In genomic region chr17:73691321-73691766, GRCh38 we compare ENCODE assay signal across 23 cellular contexts. TPM values are rescaled to one million over a fixed set of nuclear protein-coding genes. Genes with fewer than 3 reads are reported as not detected.
DNase-seq lines count a peak whose midpoint lies in the region; ATAC-seq, FAIRE-seq and TF ChIP-seq lines count a peak whose summit lies in the region.
"Had no signal": no experiment of that assay in that cellular context is flagged by ENCODE, and none has a peak within 500 bp of the region (broad histone marks: within the 10 kb centered on the region; RNA-seq: fewer than 3 reads in every experiment).

No MANE protein-coding gene starts in this region.

- no peak overlapping the region for H3K4me2 ChIP-seq in HepG2 (ENCODE audit: low read depth, low read length)
- H3K4me2 ChIP-seq in H1 (ENCODE audit: insufficient read depth in 1 of 2, low read depth in 2 of 2, low read length in 2 of 2): no peak overlapping the region

- peak overlapping the region; percentile 40; the same call in 1 of the 2 replicates for H2BK20ac ChIP-seq in H1 (ENCODE audit: low read length)

- H3K14ac ChIP-seq in H1 (ENCODE audit: insufficient read length): no peak overlapping the region

- no peak overlapping the region for H3K27ac ChIP-seq in HepG2 (ENCODE audit: extremely low read length, insufficient read depth, low read length)
- H3K27ac ChIP-seq in right lobe of liver: no peak overlapping the region
- no peak overlapping the region for H3K27ac ChIP-seq in H1 (ENCODE audit: low read depth, low read length)
- H3K27ac ChIP-seq in vagina: no peak overlapping the region
- H3K27ac ChIP-seq: HL-60, SJSA1 had no signal

- H3K79me2 ChIP-seq in HepG2 (ENCODE audit: insufficient read depth, low read length) (no peaks in the 10 kb centered on the region), H1 (ENCODE audit: control insufficient read depth in 1 of 2, insufficient read depth in 2 of 2, low read length in 2 of 2) (no peaks in the 10 kb centered on the region)

- H4K8ac ChIP-seq in H1 (ENCODE audit: extremely low read depth, insufficient read depth, low read length): peak overlapping the region; percentile 11; the same call in 1 of the 2 replicates

- H3K79me1 ChIP-seq in H1 (ENCODE audit: low read depth, low read length): no peaks in the 10 kb centered on the region

- H3K27me3 ChIP-seq in HepG2 (ENCODE audit: control insufficient read depth in 1 of 2, insufficient read depth in 2 of 2, low read length in 2 of 2): peaks cover 0 to 5% of the 10 kb centered on the region in 2 experiments; a peak in 1 of 5 replicates
- no peaks in the 10 kb centered on the region for H3K27me3 ChIP-seq in right lobe of liver
- H3K27me3 ChIP-seq in H1 (replicated peaks in 1 of 4; ENCODE audit: control insufficient read depth in 3 of 4, extremely low read depth in 1 of 4, insufficient read depth in 3 of 4, low read length in 3 of 4): no peaks in the 10 kb centered on the region; a peak in 1 of 7 replicates
- no peaks in the 10 kb centered on the region for H3K27me3 ChIP-seq in vagina
- H3K27me3 ChIP-seq: BE2C, MG63 had no signal

- H3K23ac ChIP-seq in H1 (ENCODE audit: insufficient read length): no peak overlapping the region

- FAIRE-seq in HepG2 (lab: Jason Lieb, UNC) (no peak), H1 (lab: Jason Lieb, UNC) (no peak)
- FAIRE-seq: A204.1, GM12891 had no signal

- no peaks in the 10 kb centered on the region for H3K9me3 ChIP-seq in HepG2 (ENCODE audit: low read length)
- H3K9me3 ChIP-seq in right lobe of liver: no peaks in the 10 kb centered on the region
- H3K9me3 ChIP-seq in H1 (ENCODE audit: insufficient read depth in 2 of 2, low read depth in 1 of 2, low read length in 1 of 2): 0 out of 4 replicates have a peak, but pooled peaks cover 0 to 5% of the 10 kb centered on the region in 2 experiments
- H3K9me3 ChIP-seq in vagina: no peaks in the 10 kb centered on the region
- H3K9me3 ChIP-seq: BE2C, MG63 had no signal

- no peaks in the 10 kb centered on the region for H4K20me1 ChIP-seq in HepG2 (ENCODE audit: insufficient read depth, low read length)
- H4K20me1 ChIP-seq in H1 (replicated peaks in 1 of 2; ENCODE audit: control insufficient read depth in 1 of 2, insufficient read depth in 2 of 2, low read length in 2 of 2): no peaks in the 10 kb centered on the region

- H2AFZ ChIP-seq in HepG2 (ENCODE audit: low read length): no peak overlapping the region
- no peak overlapping the region for H2AFZ ChIP-seq in H1 (ENCODE audit: low read length)

- H3K23me2 ChIP-seq in H1 (ENCODE audit: low read depth, low read length): peaks cover 2% of the 10 kb centered on the region; the same call in 1 of the 2 replicates

- TF ChIP-seq EP300 in HepG2 (IDR thresholded peaks at IDR 0.05; ENCODE audit: low read depth in 2 of 2, low read length in 2 of 2): no peak
- no peak for TF ChIP-seq EP300 in HepG2 (CRISPR knock-in tag; IDR thresholded peaks at IDR 0.05; ENCODE audit: borderline replicate concordance)
- no peak for TF ChIP-seq EP300 in H1 (IDR thresholded peaks at IDR 0.05; ENCODE audit: borderline replicate concordance in 1 of 2, low read depth in 2 of 2, low read length in 2 of 2)

- no peak overlapping the region for H2BK120ac ChIP-seq in H1 (replicated peaks; ENCODE audit: low read depth, low read length)

- peaks cover 17% of the 10 kb centered on the region for H3K4me1 ChIP-seq in HepG2 (ENCODE audit: insufficient read depth, low read length)
- H3K4me1 ChIP-seq in right lobe of liver: no peaks in the 10 kb centered on the region
- H3K4me1 ChIP-seq in H1 (replicated peaks in 1 of 4; ENCODE audit: control insufficient read depth in 3 of 4, insufficient read depth in 4 of 4, low read length in 3 of 4): peaks cover 0 to 14% (median 8%) of the 10 kb centered on the region in 4 experiments; a peak in 4 of 7 replicates
- no peaks in the 10 kb centered on the region for H3K4me1 ChIP-seq in vagina
- H3K4me1 ChIP-seq: SJSA1 had no signal

- no peak overlapping the region for H2AK5ac ChIP-seq in H1 (ENCODE audit: low read depth, low read length)

- POLR2A ChIA-PET in HepG2 (lab: Yijun Ruan, JAX): no interaction called here
- POLR2A ChIA-PET in H1 (lab: Charles Lee; ENCODE audit: partially characterized antibody): interaction anchor here (1.2 kb wide), 1 partner anchor 513 kb away, joined by 4 read pairs; no protein-coding TSS in a partner anchor

- H3K27ac Mint-ChIP-seq in mesothelial cell of epicardium: peak overlapping the region; percentile 40
- H3K27ac Mint-ChIP-seq in activated T-helper 2 cell treated with anti-CD3 and anti-CD28 coated beads, Interferon-gamma antibody, Interleukin-2, Interleukin-4, amounts not matched to agents 10 μg/mL and 5 μg/mL and 100 μg/mL, durations not matched to agents 14 hours and 24 hours and 36 hours: no peak overlapping the region
- H3K27ac Mint-ChIP-seq: CD4-positive, alpha-beta memory T cell had no signal

- H3K56ac ChIP-seq in H1 (replicated peaks; ENCODE audit: insufficient read length, low read depth, low read length): no peak overlapping the region

- peaks cover 5% of the 10 kb centered on the region for H3K9me3 Mint-ChIP-seq in mesothelial cell of epicardium
- H3K9me3 Mint-ChIP-seq in activated T-helper 2 cell treated with anti-CD3 and anti-CD28 coated beads, Interferon-gamma antibody, Interleukin-2, Interleukin-4, amounts not matched to agents 10 μg/mL and 5 μg/mL and 100 μg/mL, durations not matched to agents 14 hours and 24 hours and 36 hours: peaks cover 7% of the 10 kb centered on the region

- no peak for TF ChIP-seq POLR2A in HepG2 (IDR thresholded peaks at IDR 0.05; ENCODE audit: insufficient read depth in 1 of 2, low read depth in 2 of 2, low read length in 2 of 2)
- TF ChIP-seq POLR2A in right lobe of liver (IDR thresholded peaks at IDR 0.05): no peak
- no peak for TF ChIP-seq POLR2A in H1 (IDR thresholded peaks at IDR 0.05; ENCODE audit: control extremely low read depth in 1 of 2, low read depth in 2 of 2, low read length in 2 of 2)
- TF ChIP-seq POLR2A in vagina (IDR thresholded peaks at IDR 0.05): no peak

- 30% methylated on average over 10 of the region's 10 CpGs for WGBS in HepG2 (ENCODE audit: low lambda C conversion rate)
- WGBS in right lobe of liver (ENCODE audit: insufficient coverage, low coverage, low lambda C conversion rate, missing lambda C conversion rate): 49% methylated on average over 8 of the region's 10 CpGs
- 67% methylated on average over 10 of the region's 10 CpGs; no CpG with 5 or more reads in 1 of the 2 experiments for WGBS in H1 (ENCODE audit: extremely low coverage in 1 of 2, insufficient coverage in 1 of 2, insufficient read length in 1 of 2, insufficient replicate concordance in 2 of 2, low coverage in 1 of 2, low lambda C conversion rate in 2 of 2, missing lambda C conversion rate in 1 of 2), 2 experiments

- no peak overlapping the region for H3K4me3 Mint-ChIP-seq in mesothelial cell of epicardium
- no peak overlapping the region for H3K4me3 Mint-ChIP-seq in activated T-helper 2 cell treated with anti-CD3 and anti-CD28 coated beads, Interferon-gamma antibody, Interleukin-2, Interleukin-4, amounts not matched to agents 10 μg/mL and 5 μg/mL and 100 μg/mL, durations not matched to agents 14 hours and 24 hours and 36 hours (ENCODE audit: low read depth)
- H3K4me3 Mint-ChIP-seq: CD4-positive, alpha-beta memory T cell had no signal

- H3K27me3 Mint-ChIP-seq in mesothelial cell of epicardium (ENCODE audit: low read depth): peaks cover 2% of the 10 kb centered on the region
- peaks cover 3% of the 10 kb centered on the region for H3K27me3 Mint-ChIP-seq in activated T-helper 2 cell treated with anti-CD3 and anti-CD28 coated beads, Interferon-gamma antibody, Interleukin-2, Interleukin-4, amounts not matched to agents 10 μg/mL and 5 μg/mL and 100 μg/mL, durations not matched to agents 14 hours and 24 hours and 36 hours (ENCODE audit: low read depth)

- peaks cover 18% of the 10 kb centered on the region for H3K4me1 Mint-ChIP-seq in mesothelial cell of epicardium
- peaks cover 1% of the 10 kb centered on the region for H3K4me1 Mint-ChIP-seq in activated T-helper 2 cell treated with anti-CD3 and anti-CD28 coated beads, Interferon-gamma antibody, Interleukin-2, Interleukin-4, amounts not matched to agents 10 μg/mL and 5 μg/mL and 100 μg/mL, durations not matched to agents 14 hours and 24 hours and 36 hours (ENCODE audit: low read depth)
- H3K4me1 Mint-ChIP-seq: CD4-positive, alpha-beta memory T cell had no signal

- ATAC-seq in HepG2: no peak
- no peak for ATAC-seq in right lobe of liver
- ATAC-seq: Panc1 had no signal

- no TSS peak for BruUV-seq in HepG2 (replicated peaks; lab: Mats Ljungman, UMichigan)

- H4K91ac ChIP-seq in H1 (replicated peaks; ENCODE audit: insufficient read length, low read length): no peak overlapping the region

- TF ChIP-seq RAD21 in HepG2 (CRISPR knock-in tag; IDR thresholded peaks at IDR 0.05) (no peak), H1 (IDR thresholded peaks at IDR 0.05 in 1 of 2, conservative IDR thresholded peaks at IDR 0.05 in 1 of 2; ENCODE audit: low read depth in 2 of 2, low read length in 2 of 2) (no peak)

- no peak overlapping the region for H3K4ac ChIP-seq in H1 (replicated peaks; ENCODE audit: insufficient read length, low read depth, low read length)

- H3K36me3 ChIP-seq in HepG2 (replicated peaks in 1 of 2; ENCODE audit: control insufficient read depth in 1 of 2, insufficient read depth in 2 of 2, low read length in 2 of 2): no peaks in the 10 kb centered on the region
- H3K36me3 ChIP-seq in right lobe of liver: no peaks in the 10 kb centered on the region
- no peaks in the 10 kb centered on the region; a peak in 1 of 8 replicates for H3K36me3 ChIP-seq in H1 (ENCODE audit: control insufficient read depth in 2 of 4, insufficient read depth in 4 of 4, low read length in 3 of 4)
- no peaks in the 10 kb centered on the region for H3K36me3 ChIP-seq in vagina
- H3K36me3 ChIP-seq: BE2C, MG63, SJSA1 had no signal

- CTCF ChIA-PET in HepG2 (lab: Yijun Ruan, JAX; ENCODE audit: low intra/inter-chr PET ratio, low total read pairs) (no interaction called here), H1 (lab: Charles Lee; ENCODE audit: partially characterized antibody) (interaction anchor here (1.0 to 4.4 kb wide), 8 partner anchors 11 to 260 kb away, joined by 3 to 33 read pairs (median 6); no protein-coding TSS in a partner anchor)

- peak overlapping the region; percentile 56; the same call in 1 of the 2 replicates for H2BK12ac ChIP-seq in H1 (ENCODE audit: low read depth, low read length)

- no peak overlapping the region for H3K9ac ChIP-seq in HepG2 (ENCODE audit: insufficient read depth, low read depth, low read length)
- H3K9ac ChIP-seq in H1 (replicated peaks in 1 of 4; ENCODE audit: extremely low read depth in 1 of 4, low read depth in 3 of 4, low read length in 3 of 4): no peak overlapping the region

- no peaks in the 10 kb centered on the region for H3K36me3 Mint-ChIP-seq in mesothelial cell of epicardium
- H3K36me3 Mint-ChIP-seq in activated T-helper 2 cell treated with anti-CD3 and anti-CD28 coated beads, Interferon-gamma antibody, Interleukin-2, Interleukin-4, amounts not matched to agents 10 μg/mL and 5 μg/mL and 100 μg/mL, durations not matched to agents 14 hours and 24 hours and 36 hours (ENCODE audit: low read depth): no peaks in the 10 kb centered on the region
- H3K36me3 Mint-ChIP-seq: CD4-positive, alpha-beta memory T cell had no signal

- in situ Hi-C loops in HepG2 (cut with HindIII; ENCODE audit: extremely low pct_ligation_motif_present, low pct_unique_long_range_greater_than_20kb): no loop called here

- H3K18ac ChIP-seq in H1 (ENCODE audit: extremely low read depth, low read length): 0 out of 2 replicates have a peak overlapping the region, but pooled peaks have one; percentile 83

- intact Hi-C loops in HepG2 (cut with micrococcal nuclease; ENCODE audit: unreplicated experiment) (no loop called here), right lobe of liver (cut with DNase I) (no loop called here), vagina (cut with DNase I) (no loop called here)
- intact Hi-C loops in activated T-helper 2 cell treated with anti-CD3 and anti-CD28 coated beads, Interferon-gamma antibody, Interleukin-2, Interleukin-4, amounts not matched to agents 10 μg/mL and 5 μg/mL and 100 μg/mL, durations not matched to agents 14 hours and 24 hours and 36 hours (cut with micrococcal nuclease): no loop called here

- DNase-seq in HepG2 (ENCODE audit: low spot score) (no peak), right lobe of liver (no peak), H1 (ENCODE audit: low read depth in 1 of 2, low spot score in 2 of 2) (peak in 1 of 2 experiments; percentile 50), mesothelial cell of epicardium (ENCODE audit: low spot score in 2 of 2, unreplicated experiment in 2 of 2) (no peak), vagina (ENCODE audit: extremely low spot score in 2 of 2) (peak; percentile 62 to 90), kidney tubule cell (ENCODE audit: low spot score) (no peak), activated gamma-delta T cell treated with Interleukin-2 at 50 U/mL for 16 hours (no peak)
- no peak for DNase-seq in activated T-helper 2 cell treated with anti-CD3 and anti-CD28 coated beads, Interferon-gamma antibody, Interleukin-2, Interleukin-4, amounts not matched to agents 10 μg/mL and 5 μg/mL and 100 μg/mL, durations not matched to agents 14 hours and 24 hours and 36 hours (ENCODE audit: low spot score)
- DNase-seq: CD4-positive, alpha-beta memory T cell; DMS153; Kasumi-1; MG63; NCI-H1048; NCI-H1436 treated with DMSO at 0.1 percent for 48 hours; NCI-H2029; NCI-H345; NCI-H524 treated with DMSO at 0.1 percent for 48 hours had no signal

- no peak overlapping the region for H4K5ac ChIP-seq in H1 (ENCODE audit: insufficient read length, low read depth, low read length)

- TF ChIP-seq CTCF in HepG2 (CRISPR knock-in tag; IDR thresholded peaks at IDR 0.05) (no peak), right lobe of liver (IDR thresholded peaks at IDR 0.05) (no peak), H1 (IDR thresholded peaks at IDR 0.05; ENCODE audit: control extremely low read depth in 1 of 3, insufficient read depth in 1 of 3, low read depth in 1 of 3, low read length in 3 of 3) (no peak), mesothelial cell of epicardium (IDR thresholded peaks at IDR 0.05; ENCODE audit: unreplicated experiment) (no peak), vagina (IDR thresholded peaks at IDR 0.05) (no peak)

- H2BK5ac ChIP-seq in H1 (ENCODE audit: low read depth, low read length): 0 out of 2 replicates have a peak overlapping the region, but pooled peaks have one; percentile 29

- H2BK15ac ChIP-seq in H1 (ENCODE audit: low read length): no peak overlapping the region

- H3K4me3 ChIP-seq in HepG2 (replicated peaks in 1 of 3; ENCODE audit: insufficient read depth in 1 of 3, low read depth in 2 of 3, low read length in 3 of 3) (no peak overlapping the region), right lobe of liver (no peak overlapping the region), H1 (ENCODE audit: extremely low read depth in 1 of 4, insufficient read depth in 2 of 4, low read depth in 3 of 4, low read length in 4 of 4) (no peak overlapping the region), vagina (no peak overlapping the region)
- H3K4me3 ChIP-seq: MG63, SJSA1 had no signal

RNA-seq across cellular contexts. Expression of gene SDK2, which starts 47.1 kb away (rescaled TPM):
- total RNA-seq in HepG2 (2016; rRNA removed; fragmentation: Illumina TruSeq; extraction: Trizol) (not detected in 2 replicates), right lobe of liver (under 1 TPM; 0.11 to 0.46 (median 0.25) TPM), mesothelial cell of epicardium (29.7 to 33.2 TPM (median 31.8 TPM) in 3 replicates), vagina (1.7 TPM)
- total RNA-seq in HepG2 (2016; cell fraction: cytosol; rRNA removed; fragmentation: Illumina TruSeq; extraction: Trizol; ENCODE audit: low read depth): 0.18 TPM in 1 of 2 replicates, not detected in the other
- total RNA-seq in HepG2 (2016; cell fraction: insoluble cytoplasmic fraction; rRNA removed; fragmentation: Illumina TruSeq; extraction: Trizol): not detected in 2 replicates
- not detected in 2 replicates for total RNA-seq in HepG2 (2016; cell fraction: membrane; rRNA removed; fragmentation: Illumina TruSeq; extraction: Trizol)
- total RNA-seq in HepG2 (2016; cell fraction: nucleus; rRNA removed; fragmentation: Illumina TruSeq; extraction: Trizol): not detected in 2 replicates
- polyA plus RNA-seq in HepG2 (2011; rRNA removed) (not detected in 2 replicates), H1 (2011; rRNA removed) (4.1 and 5.9 TPM in 2 replicates)
- polyA plus RNA-seq in HepG2 (2011; cell fraction: cytosol; rRNA removed): not detected in 2 replicates
- not detected in 2 replicates for polyA plus RNA-seq in HepG2 (2011; cell fraction: nucleus; rRNA removed)
- polyA plus RNA-seq in HepG2 (2012): not detected in 2 replicates
- polyA plus RNA-seq in HepG2 (2016; cell fraction: cytosol; fragmentation: Illumina TruSeq; extraction: Trizol; ENCODE audit: low read depth): not detected in 2 replicates
- not detected in 2 replicates for polyA plus RNA-seq in HepG2 (2016; cell fraction: insoluble cytoplasmic fraction; fragmentation: Illumina TruSeq; extraction: Trizol; ENCODE audit: low read depth)
- not detected in 2 replicates for polyA plus RNA-seq in HepG2 (2016; cell fraction: membrane; fragmentation: Illumina TruSeq; extraction: Trizol; ENCODE audit: low read depth)
- polyA plus RNA-seq in HepG2 (2016; cell fraction: nucleus; fragmentation: Illumina TruSeq; extraction: Trizol; ENCODE audit: insufficient read depth, low read depth): not detected in 2 replicates
- polyA minus RNA-seq in HepG2 (2011; rRNA and poly(A)+ RNA removed; ENCODE audit: low replicate concordance): not detected in 2 replicates
- polyA minus RNA-seq in HepG2 (2011; cell fraction: cytosol; rRNA and poly(A)+ RNA removed): not detected in 2 replicates
- not detected in 2 replicates for polyA minus RNA-seq in HepG2 (2011; cell fraction: nucleus; rRNA and poly(A)+ RNA removed)
- total RNA-seq in H1 (2021; fragmentation: NEBNext Ultra II Directional; extraction: Animal tissue kit (Norgen Biotek cat#: 25700)): 3.6 and 3.9 TPM in 2 replicates
- polyA plus RNA-seq in H1 (2011; cell fraction: cytosol; rRNA removed): 2.3 TPM
- polyA plus RNA-seq in H1 (2011; cell fraction: nucleus; rRNA removed): 7.3 TPM
- polyA plus RNA-seq in H1 (2012, experiment 1 of 2): 5.5 to 10.2 TPM (median 7.5 TPM) in 4 replicates
- polyA plus RNA-seq in H1 (2012, experiment 2 of 2): 3.6 TPM
- polyA plus RNA-seq in H1 (2013, experiment 1 of 2): 2.6 TPM
- polyA plus RNA-seq in H1 (2013, experiment 2 of 2): 2.0 TPM
- polyA minus RNA-seq in H1 (2011; rRNA and poly(A)+ RNA removed): 6.8 and 8.4 TPM in 2 replicates
- 10.9 TPM for polyA minus RNA-seq in H1 (2011; cell fraction: cytosol; rRNA and poly(A)+ RNA removed)
- polyA minus RNA-seq in H1 (2011; cell fraction: nucleus; rRNA and poly(A)+ RNA removed): 13.8 TPM
- 0.07 and 0.09 TPM in 2 replicates for total RNA-seq in activated T-helper 2 cell treated with anti-CD3 and anti-CD28 coated beads, Interferon-gamma antibody, Interleukin-2, Interleukin-4, amounts not matched to agents 10 μg/mL and 5 μg/mL and 100 μg/mL, durations not matched to agents 14 hours and 24 hours and 36 hours

Comparison
In these comparisons a context has a peak if more than half of its experiments do, and no peak if none do; other contexts are left out.
1. DNase-seq: peak in vagina (2 of 2); none in HepG2 (single experiment), right lobe of liver (0 of 3), mesothelial cell of epicardium (0 of 2), kidney tubule cell (single experiment), activated gamma-delta T cell treated with Interleukin-2 at 50 U/mL for 16 hours (single experiment) and activated T-helper 2 cell treated with anti-CD3 and anti-CD28 coated beads, Interferon-gamma antibody, Interleukin-2, Interleukin-4, amounts not matched to agents 10 μg/mL and 5 μg/mL and 100 μg/mL, durations not matched to agents 14 hours and 24 hours and 36 hours (single experiment).
2. Of the 41 proteins assayed by ChIP-seq in both HepG2 and H1: peak only in HepG2: none; only in H1: MAX; in both: none; in neither: 40.